ENCODE assay signal across 9 cellular contexts in genomic region chr22:37186228-37186996, GRCh38. TPM values are rescaled to one million over a fixed set of nuclear protein-coding genes. Genes with fewer than 3 reads are reported as not detected.
DNase-seq lines count a peak whose midpoint lies in the region; ATAC-seq and TF ChIP-seq lines count a peak whose summit lies in the region.
"Had no signal": no experiment of that assay in that cellular context is flagged by ENCODE, and none has a peak within 500 bp of the region (broad histone marks: within the 10 kb centered on the region; RNA-seq: fewer than 3 reads in every experiment).

No MANE protein-coding gene starts in this region.

- no peak overlapping the region for H3K4me3 ChIP-seq in gastroesophageal sphincter

- no peak for TF ChIP-seq EP300 in gastroesophageal sphincter (IDR thresholded peaks at IDR 0.05)

- H3K4me1 ChIP-seq in gastroesophageal sphincter: peaks cover 0 to 56% (median 28%) of the 10 kb centered on the region in 3 donors

- DNase-seq in DMS 273 (lab: John Stamatoyannopoulos, UW; ENCODE audit: unreplicated experiment) (peak; percentile 73), DMS 273 treated with DMSO at 0.1 percent for 48 hours (lab: John Stamatoyannopoulos, UW) (no peak), Kasumi-1 (lab: John Stamatoyannopoulos, UW) (peak; percentile 36 to 48), pulmonary artery endothelial cell (ENCODE audit: low read depth, low spot score) (peak; percentile 80), NCI-H146 (lab: John Stamatoyannopoulos, UW) (no peak)
- DNase-seq in activated T-cell treated with anti-CD3 and anti-CD28 coated beads, Interleukin-2, amount 50 U/mL, for 4 hours: no peak

- peaks cover 0 to 27% of the 10 kb centered on the region in 2 donors for H3K36me3 ChIP-seq in gastroesophageal sphincter

- TF ChIP-seq CTCF in gastroesophageal sphincter (IDR thresholded peaks at IDR 0.05): no peak

- no peaks in the 10 kb centered on the region for H3K27me3 Mint-ChIP-seq in activated T-cell treated with anti-CD3 and anti-CD28 coated beads, Interleukin-2, amount 50 U/mL, for 4 hours (ENCODE audit: low read depth)

- peak; percentile 75 to 80 for ATAC-seq in activated T-cell treated with anti-CD3 and anti-CD28 coated beads, Interleukin-2, amount 50 U/mL, for 4 hours
- ATAC-seq in gastroesophageal sphincter (no peak), GM21423 (IDR thresholded peaks at IDR 0.05; ENCODE audit: unreplicated experiment) (no peak)

- peaks cover 49% of the 10 kb centered on the region for H3K4me1 Mint-ChIP-seq in activated T-cell treated with anti-CD3 and anti-CD28 coated beads, Interleukin-2, amount 50 U/mL, for 4 hours (ENCODE audit: low read depth)

- H3K27ac ChIP-seq in gastroesophageal sphincter: peak overlapping the region in 3 of 4 donors; percentile 84 to 85 (median 85)
- H3K27ac ChIP-seq: 22Rv1 had no signal

- no peaks in the 10 kb centered on the region for H3K36me3 Mint-ChIP-seq in activated T-cell treated with anti-CD3 and anti-CD28 coated beads, Interleukin-2, amount 50 U/mL, for 4 hours (ENCODE audit: insufficient read depth)

- H3K9me3 Mint-ChIP-seq in activated T-cell treated with anti-CD3 and anti-CD28 coated beads, Interleukin-2, amount 50 U/mL, for 4 hours: no peaks in the 10 kb centered on the region

- H3K4me3 Mint-ChIP-seq in activated T-cell treated with anti-CD3 and anti-CD28 coated beads, Interleukin-2, amount 50 U/mL, for 4 hours: peak overlapping the region; percentile 54

- no peaks in the 10 kb centered on the region for H3K9me3 ChIP-seq in gastroesophageal sphincter

- 75 to 76% methylated on average over 8 to 9 of the region's 9 CpGs for WGBS in gastroesophageal sphincter (ENCODE audit: low coverage in 1 of 2), 2 donors

- TF ChIP-seq POLR2A in gastroesophageal sphincter (IDR thresholded peaks at IDR 0.05): no peak

- H3K27me3 ChIP-seq in gastroesophageal sphincter: no peaks in the 10 kb centered on the region

RNA-seq across cellular contexts. Expression of gene C1QTNF6, which starts 1.6 kb away (rescaled TPM):
- total RNA-seq in activated T-cell treated with anti-CD3 and anti-CD28 coated beads, Interleukin-2, amount 50 U/mL, for 4 hours: 1 to 10 TPM in 2 of 3 donors, under 1 TPM in 1; 0.96 to 2.4 (median 1.2) TPM
- total RNA-seq in gastroesophageal sphincter: 1 to 10 TPM in 2 of 4 donors, under 1 TPM in 2; 0.69 to 1.6 (median 1.1) TPM
- total RNA-seq in pulmonary artery endothelial cell: 10.7 and 16.5 TPM in 2 replicates

RNA-seq across cellular contexts. Expression of gene SSTR3, which starts 25.9 kb away (rescaled TPM):
- 1 to 10 TPM; 1.7 to 2.3 (median 1.9) TPM for total RNA-seq in activated T-cell treated with anti-CD3 and anti-CD28 coated beads, Interleukin-2, amount 50 U/mL, for 4 hours
- total RNA-seq in gastroesophageal sphincter: not detected
- total RNA-seq in pulmonary artery endothelial cell: not detected in 2 replicates

RNA-seq across cellular contexts. Expression of gene IL2RB, which starts 36.7 kb away (rescaled TPM):
- total RNA-seq in activated T-cell treated with anti-CD3 and anti-CD28 coated beads, Interleukin-2, amount 50 U/mL, for 4 hours: 100 to 1,000 TPM; 178 to 212 (median 206) TPM
- total RNA-seq in gastroesophageal sphincter (1 to 10 TPM in 1 of 4 donors, under 1 TPM in 3; 0.07 to 3.1 (median 0.29) TPM), pulmonary artery endothelial cell (0.13 TPM in 1 of 2 replicates, not detected in the other)

RNA-seq across cellular contexts. Expression of gene RAC2, which starts 57.7 kb away (rescaled TPM):
- 100 to 1,000 TPM; 388 to 432 (median 395) TPM for total RNA-seq in activated T-cell treated with anti-CD3 and anti-CD28 coated beads, Interleukin-2, amount 50 U/mL, for 4 hours
- total RNA-seq in gastroesophageal sphincter (10 to 100 TPM in 1 of 4 donors, 1 to 10 TPM in 3; 2.0 to 11.3 (median 6.4) TPM), pulmonary artery endothelial cell (19.4 and 36.8 TPM in 2 replicates)

Comparison
In these comparisons a context has a peak if more than half of its experiments do, and no peak if none do; other contexts are left out.
1. DNase-seq: peak in DMS 273 (single experiment), Kasumi-1 (2 of 2) and pulmonary artery endothelial cell (single experiment); none in DMS 273 treated with DMSO at 0.1 percent for 48 hours (single experiment), activated T-cell treated with anti-CD3 and anti-CD28 coated beads, Interleukin-2, amount 50 U/mL, for 4 hours (single experiment) and NCI-H146 (single experiment).
2. ATAC-seq: peak in activated T-cell treated with anti-CD3 and anti-CD28 coated beads, Interleukin-2, amount 50 U/mL, for 4 hours (2 of 2); none in gastroesophageal sphincter (single experiment) and GM21423 (single experiment).
3. RNA of gene IL2RB, which starts 36.7 kb away (total RNA-seq): 178 to 212 TPM in activated T-cell treated with anti-CD3 and anti-CD28 coated beads, Interleukin-2, amount 50 U/mL, for 4 hours; 0.07 to 3.1 TPM in gastroesophageal sphincter and 0.13 TPM in pulmonary artery endothelial cell; every median in the first group is over 10 times any median in the second.